Comparison of ENCODE assay signal across 1 cellular context in genomic region chr7:2609001-2609411, GRCh38.
TF ChIP-seq lines count a peak whose summit lies in the region.

No MANE protein-coding gene starts in this region.

TF ChIP-seq in HepG2, 621 proteins besides CTCF, POLR2A, EP300 and RAD21 (continued from another document):
- TF ChIP-seq HNF1B (CRISPR knock-in tag; IDR thresholded peaks at IDR 0.05) (0 out of 2 replicates have a peak, but pooled peaks have one; percentile 12), PRDM15 (CRISPR knock-in tag; IDR thresholded peaks at IDR 0.05) (no peak), ZBTB26 (CRISPR knock-in tag; IDR thresholded peaks at IDR 0.05; ENCODE audit: borderline replicate concordance) (peak; percentile 85), BORCS8-MEF2B (CRISPR knock-in tag; IDR thresholded peaks at IDR 0.05) (no peak), ZSCAN5A (CRISPR knock-in tag; IDR thresholded peaks at IDR 0.05; ENCODE audit: borderline replicate concordance) (0 out of 2 replicates have a peak, but pooled peaks have one; percentile 20), IRF2 (CRISPR knock-in tag; IDR thresholded peaks at IDR 0.05) (0 out of 2 replicates have a peak, but pooled peaks have one; percentile 57), ZNF713 (CRISPR knock-in tag; IDR thresholded peaks at IDR 0.05) (no peak), ARID3A (IDR thresholded peaks at IDR 0.05; ENCODE audit: low read depth, low read length) (peak; percentile 39; the same call in 1 of the 2 replicates), ZMYM2 (CRISPR knock-in tag; IDR thresholded peaks at IDR 0.05) (no peak), FUBP1 (CRISPR knock-in tag; IDR thresholded peaks at IDR 0.05; ENCODE audit: borderline replicate concordance) (no peak), TOE1 (CRISPR knock-in tag; IDR thresholded peaks at IDR 0.05) (no peak), SMC3 (IDR thresholded peaks at IDR 0.05; ENCODE audit: low read length) (peak; percentile 37), STAG1 (CRISPR knock-in tag; IDR thresholded peaks at IDR 0.05) (peak; percentile 66)
